Comparison of ENCODE assay signal across 30 cellular contexts in genomic region chr5:175561085-175561484, GRCh38.
"Had no signal": no experiment of that assay in that cellular context is flagged by ENCODE, and none has a peak within 500 bp of the region (broad histone marks: within the 10 kb centered on the region; RNA-seq: fewer than 3 reads in every experiment).

No MANE protein-coding gene starts in this region.

- H2AFZ ChIP-seq: PC-9 had no signal

- H3K9me3 Mint-ChIP-seq: activated CD4-positive, alpha-beta T cell treated with anti-CD3 and anti-CD28 coated beads, Interleukin-2, amount 10 ng/mL, durations not matched to agents 24 days and 14 days; activated CD8-positive, alpha-beta T cell treated with anti-CD3 and anti-CD28 coated beads for 36 hours; activated naive CD4-positive, alpha-beta T cell treated with anti-CD3 and anti-CD28 coated beads, Interleukin-2, amount 50 U/mL, for 24 hours; activated T-cell treated with anti-CD3 and anti-CD28 coated beads, Interleukin-2, amount 50 U/mL, for 72 hours; activated T-helper 17 cell treated with anti-CD3 and anti-CD28 coated beads, Interleukin-2, amount 50 U/mL, for 72 hours had no signal

- H3K4me3 ChIP-seq: adrenal gland, body of pancreas, breast epithelium, MG63, PC-9 had no signal

- H3K27ac Mint-ChIP-seq: activated CD4-positive, alpha-beta T cell treated with anti-CD3 and anti-CD28 coated beads, Interleukin-2, amount 10 ng/mL, durations not matched to agents 24 days and 14 days; activated CD8-positive, alpha-beta T cell treated with anti-CD3 and anti-CD28 coated beads for 36 hours; activated naive CD4-positive, alpha-beta T cell treated with anti-CD3 and anti-CD28 coated beads, Interleukin-2, amount 50 U/mL, for 24 hours; activated T-cell treated with anti-CD3 and anti-CD28 coated beads, Interleukin-2, amount 50 U/mL, for 72 hours; activated T-helper 17 cell treated with anti-CD3 and anti-CD28 coated beads, Interleukin-2, amount 50 U/mL, for 72 hours had no signal

- H3K9me3 ChIP-seq: adrenal gland, body of pancreas, breast epithelium, MG63 had no signal

- H3K27me3 Mint-ChIP-seq: activated naive CD4-positive, alpha-beta T cell treated with anti-CD3 and anti-CD28 coated beads, Interleukin-2, amount 50 U/mL, for 24 hours had no signal

- H3K27ac ChIP-seq: adrenal gland, body of pancreas, breast epithelium, PC-9, WERI-Rb-1 had no signal

- H3K27me3 ChIP-seq: adrenal gland had no signal

- ATAC-seq: activated CD8-positive, alpha-beta T cell treated with anti-CD3 and anti-CD28 coated beads for 36 hours; activated T-cell treated with anti-CD3 and anti-CD28 coated beads, Interleukin-2, amount 50 U/mL, for 72 hours; activated T-helper 17 cell treated with anti-CD3 and anti-CD28 coated beads, Interleukin-2, amount 50 U/mL, for 72 hours; body of pancreas had no signal

- DNase-seq: activated CD4-positive, alpha-beta T cell treated with anti-CD3 and anti-CD28 coated beads, Interleukin-2, amount 10 ng/mL, durations not matched to agents 24 days and 14 days; activated CD4-positive, alpha-beta T cell treated with anti-CD3 and anti-CD28 coated beads, Interleukin-2, amount 50 U/mL, for 4 hours; activated CD8-positive, alpha-beta T cell treated with anti-CD3 and anti-CD28 coated beads for 36 hours; activated effector memory CD4-positive, alpha-beta T cell treated with anti-CD3 and anti-CD28 coated beads, Interleukin-2, amount 50 U/mL, for 16 hours; activated naive CD4-positive, alpha-beta T cell; activated T-cell treated with anti-CD3 and anti-CD28 coated beads, Interleukin-2, amount 50 U/mL, for 1 hour; activated T-cell treated with anti-CD3 and anti-CD28 coated beads, Interleukin-2, amount 50 U/mL, for 72 hours; adrenal gland; body of pancreas; Kasumi-1; MG63; NCI-H1048; NCI-H1105 treated with DMSO at 0.1 percent for 48 hours; NCI-H1436; NCI-H1694; NCI-H1930; NCI-H2081 treated with DMSO at 0.1 percent for 48 hours; NCI-H345; NCI-H524 treated with DMSO at 0.1 percent for 48 hours; NCI-H748 treated with DMSO at 0.1 percent for 48 hours; PC-9; Right ventricle myocardium superior; SW 1271; T-helper 1 cell; T-helper 2 cell; T-helper 9 cell; WERI-Rb-1 had no signal

- H3K36me3 Mint-ChIP-seq: activated naive CD4-positive, alpha-beta T cell treated with anti-CD3 and anti-CD28 coated beads, Interleukin-2, amount 50 U/mL, for 24 hours had no signal

- H3K36me3 ChIP-seq: adrenal gland, breast epithelium, MG63, WERI-Rb-1 had no signal

- H3K4me2 ChIP-seq: PC-9 had no signal

- H3K4me1 Mint-ChIP-seq: activated T-helper 17 cell treated with anti-CD3 and anti-CD28 coated beads, Interleukin-2, amount 50 U/mL, for 72 hours had no signal

- H3K4me3 Mint-ChIP-seq: activated CD4-positive, alpha-beta T cell treated with anti-CD3 and anti-CD28 coated beads, Interleukin-2, amount 10 ng/mL, durations not matched to agents 24 days and 14 days; activated CD8-positive, alpha-beta T cell treated with anti-CD3 and anti-CD28 coated beads for 36 hours; activated naive CD4-positive, alpha-beta T cell treated with anti-CD3 and anti-CD28 coated beads, Interleukin-2, amount 50 U/mL, for 24 hours; activated T-cell treated with anti-CD3 and anti-CD28 coated beads, Interleukin-2, amount 50 U/mL, for 72 hours; activated T-helper 17 cell treated with anti-CD3 and anti-CD28 coated beads, Interleukin-2, amount 50 U/mL, for 72 hours had no signal

- H3K4me1 ChIP-seq: adrenal gland, body of pancreas, breast epithelium had no signal
